8 cellular contexts compared by ENCODE assay signal in the genomic region with DNA sequence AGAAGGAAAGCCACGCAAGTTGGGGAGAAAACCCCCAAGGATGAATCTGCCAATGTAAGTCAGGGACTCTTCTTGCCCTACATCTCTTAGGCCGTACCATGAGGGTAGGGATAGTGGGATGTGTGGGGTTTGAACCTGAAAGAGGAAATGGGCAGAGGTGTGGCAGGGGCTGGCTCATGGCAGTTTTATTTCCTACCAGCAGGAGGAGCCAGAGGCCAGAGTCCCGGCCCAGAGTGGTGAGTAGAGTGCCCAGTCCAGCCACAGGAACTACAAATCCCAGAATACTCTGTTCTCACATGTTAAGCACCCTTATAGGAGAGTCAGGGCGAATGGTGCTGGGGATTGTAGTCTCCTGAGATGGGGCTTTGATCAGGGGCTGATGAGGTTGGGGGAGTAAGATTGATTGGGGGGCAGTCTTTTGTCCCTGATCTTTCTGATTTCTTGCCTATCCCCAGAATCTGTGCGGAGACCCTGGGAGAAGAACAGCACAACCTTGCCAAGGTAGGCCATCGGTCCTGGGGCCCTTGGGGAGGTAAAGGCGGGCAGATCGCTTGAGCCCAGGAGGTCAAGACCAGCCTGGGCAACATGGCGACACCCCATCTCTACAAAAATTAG. TPM values are rescaled to one million over a fixed set of nuclear protein-coding genes. Genes with fewer than 3 reads are reported as not detected.
DNase-seq lines count a peak whose midpoint lies in the region; ATAC-seq and TF ChIP-seq lines count a peak whose summit lies in the region.

No MANE protein-coding gene starts in this region.

- H3K27me3 ChIP-seq in left ventricle myocardium inferior (ENCODE audit: low read depth), result no peaks in the 10 kb centered on the region
- no peaks in the 10 kb centered on the region for H3K27me3 ChIP-seq in rectal smooth muscle tissue (ENCODE audit: control insufficient read depth, insufficient read depth, low read length)

- H3K9me3 ChIP-seq in left ventricle myocardium inferior (replicated peaks), result no peaks in the 10 kb centered on the region

- peaks cover 45% of the 10 kb centered on the region for H3K4me1 ChIP-seq in left ventricle myocardium inferior
- H3K4me1 ChIP-seq in rectal smooth muscle tissue (ENCODE audit: control insufficient read depth, insufficient read depth, low read length), result no peaks in the 10 kb centered on the region

- DNase-seq in GM12864 (ENCODE audit: low read depth), result peak; percentile 69
- peak; percentile 84 for DNase-seq in NCI-H2029 (lab: John Stamatoyannopoulos, UW)
- DNase-seq in T-helper 2 cell, result peak in 4 of 5 experiments; percentile 51 to 85 (median 67)
- DNase-seq in amygdala (lab: John Stamatoyannopoulos, UW), result peak in 52 of 56 donors; percentile 14 to 88 (median 63)
- peak; percentile 72 for DNase-seq in left ventricle myocardium inferior

- H3K9ac ChIP-seq in rectal smooth muscle tissue (ENCODE audit: low read length), result no peak overlapping the region

- H3K4me3 ChIP-seq in GM12864 (ENCODE audit: low read depth, low read length) (no peak overlapping the region), left ventricle myocardium inferior (no peak overlapping the region), rectal smooth muscle tissue (ENCODE audit: low read length) (no peak overlapping the region)

- ATAC-seq in HG02852 (IDR thresholded peaks at IDR 0.05; ENCODE audit: unreplicated experiment) (peak; percentile 78), GM21367 (IDR thresholded peaks at IDR 0.05; ENCODE audit: unreplicated experiment) (no peak)

- H3K36me3 ChIP-seq in left ventricle myocardium inferior, result peaks cover 75% of the 10 kb centered on the region
- H3K36me3 ChIP-seq in rectal smooth muscle tissue (ENCODE audit: control insufficient read depth, insufficient read depth, low read length), result peaks cover 33% of the 10 kb centered on the region

- intact Hi-C loops in left ventricle myocardium inferior (cut with micrococcal nuclease), result loop anchor here (10.0 kb wide), 2 partner anchors 51 to 121 kb away; no protein-coding TSS in a partner anchor

- H3K27ac ChIP-seq in left ventricle myocardium inferior (replicated peaks) (peak overlapping the region; percentile 74), rectal smooth muscle tissue (ENCODE audit: low read depth, low read length) (peak overlapping the region; percentile 12)

- TF ChIP-seq CTCF in GM12864 (IDR thresholded peaks at IDR 0.05; ENCODE audit: low read depth, low read length, missing control alignments) (peak; percentile 89), left ventricle myocardium inferior (IDR thresholded peaks at IDR 0.05; ENCODE audit: borderline replicate concordance) (peak; percentile 93)

RNA-seq across cellular contexts. Expression of gene VASP, which starts 16.5 kb away (rescaled TPM):
- 32.8 TPM for total RNA-seq in left ventricle myocardium inferior

RNA-seq across cellular contexts. Expression of gene PPM1N, which starts 25.5 kb away (rescaled TPM):
- total RNA-seq in left ventricle myocardium inferior, result 0.19 TPM

RNA-seq across cellular contexts. Expression of gene RTN2, which starts 26.9 kb away (rescaled TPM):
- 19.1 TPM for total RNA-seq in left ventricle myocardium inferior

RNA-seq across cellular contexts. Expression of gene FOSB, which starts 56.0 kb away (rescaled TPM):
- total RNA-seq in left ventricle myocardium inferior, result 0.33 TPM
